Comparison of ENCODE assay signal across 8 cellular contexts in the genomic region with DNA sequence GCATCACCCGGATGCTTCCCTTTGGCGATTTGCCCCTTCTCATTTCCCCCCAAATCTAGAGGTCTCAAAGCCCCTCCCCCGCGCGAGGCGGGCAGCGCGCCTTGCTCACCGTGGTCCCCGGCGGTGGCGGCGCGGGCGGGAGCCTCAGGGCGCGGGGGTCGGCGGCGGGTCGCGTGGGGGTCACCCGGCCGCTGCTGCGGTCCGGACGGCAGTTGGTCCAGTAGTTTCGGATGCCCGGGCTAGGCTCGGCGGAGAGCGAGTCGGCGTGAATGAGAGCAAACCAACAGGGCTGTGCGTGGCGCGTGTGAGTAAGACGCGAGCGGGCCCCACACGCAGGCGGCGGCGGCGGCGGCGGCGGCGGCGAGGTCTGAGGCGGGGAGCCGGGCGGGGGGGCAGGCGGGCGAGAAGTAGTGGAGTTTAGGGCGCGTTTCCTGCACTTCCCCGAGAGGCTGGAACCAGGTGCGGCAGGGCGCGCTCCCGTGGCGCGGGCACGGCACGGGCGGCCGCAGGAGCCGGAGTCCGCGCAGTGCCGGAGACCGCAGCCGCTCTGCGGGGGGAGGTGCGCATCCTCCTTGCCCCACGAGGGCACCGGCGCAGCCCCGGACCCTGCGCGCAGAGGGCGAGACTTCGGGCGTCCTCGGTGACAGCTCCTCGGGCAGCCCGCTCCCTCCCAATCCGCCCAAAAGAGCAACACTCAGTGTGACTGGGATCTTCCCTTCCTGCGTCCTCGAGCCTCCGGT. TPM values are rescaled to one million over a fixed set of nuclear protein-coding genes. Genes with fewer than 3 reads are reported as not detected.
DNase-seq lines count a peak whose midpoint lies in the region; ATAC-seq, FAIRE-seq and TF ChIP-seq lines count a peak whose summit lies in the region.

No MANE protein-coding gene starts in this region.

- TF ChIP-seq CTCF in H1 (IDR thresholded peaks at IDR 0.05; ENCODE audit: control extremely low read depth in 1 of 3, insufficient read depth in 1 of 3, low read depth in 1 of 3, low read length in 3 of 3) (no peak), CD14-positive monocyte (IDR thresholded peaks at IDR 0.05) (no peak)

- H3K4me1 Mint-ChIP-seq in CD4-positive, alpha-beta memory T cell = peaks cover 2 to 11% (median 5%) of the 10 kb centered on the region in 4 donors
- H3K4me1 Mint-ChIP-seq in activated T-helper 2 cell treated with anti-CD3 and anti-CD28 coated beads, Interferon-gamma antibody, Interleukin-2, Interleukin-4, amounts not matched to agents 10 μg/mL and 5 μg/mL and 100 μg/mL, durations not matched to agents 14 hours and 24 hours and 36 hours (ENCODE audit: low read depth) = peaks cover 5% of the 10 kb centered on the region
- peaks cover 1% of the 10 kb centered on the region for H3K4me1 Mint-ChIP-seq in CD14-positive monocyte

- H3K27ac ChIP-seq in H1 (ENCODE audit: low read depth, low read length) (no peak overlapping the region), muscle layer of colon (ENCODE audit: low read depth, low read length) (no peak overlapping the region)
- no peak overlapping the region for H3K27ac ChIP-seq in CD4-positive, alpha-beta memory T cell (ENCODE audit: low read depth, low read length)

- POLR2A ChIA-PET in H1 (lab: Charles Lee; ENCODE audit: partially characterized antibody) = interaction anchor here (0.6 to 6.0 kb wide), 18 partner anchors 9 to 110 kb away, joined by 3 to 50 read pairs (median 6); no protein-coding TSS in a partner anchor
- POLR2A ChIA-PET in CD4-positive, alpha-beta memory T cell (lab: Charles Lee; ENCODE audit: partially characterized antibody) = no interaction called here

- H3K4me3 ChIP-seq in H1 (ENCODE audit: extremely low read depth in 1 of 4, insufficient read depth in 2 of 4, low read depth in 3 of 4, low read length in 4 of 4) = peak overlapping the region; percentile 80 to 98 (median 82)
- H3K4me3 ChIP-seq in muscle layer of colon (ENCODE audit: low read depth in 1 of 2, low read length in 2 of 2) = peak overlapping the region; percentile 38 to 58
- H3K4me3 ChIP-seq in CD4-positive, alpha-beta memory T cell (ENCODE audit: low read length in 2 of 2) = no peak overlapping the region

- no peaks in the 10 kb centered on the region for H3K36me3 Mint-ChIP-seq in CD4-positive, alpha-beta memory T cell
- no peaks in the 10 kb centered on the region for H3K36me3 Mint-ChIP-seq in activated T-helper 2 cell treated with anti-CD3 and anti-CD28 coated beads, Interferon-gamma antibody, Interleukin-2, Interleukin-4, amounts not matched to agents 10 μg/mL and 5 μg/mL and 100 μg/mL, durations not matched to agents 14 hours and 24 hours and 36 hours (ENCODE audit: low read depth)
- H3K36me3 Mint-ChIP-seq in CD14-positive monocyte = no peaks in the 10 kb centered on the region

- H3K79me2 ChIP-seq in H1 (ENCODE audit: control insufficient read depth in 1 of 2, insufficient read depth in 2 of 2, low read length in 2 of 2) = peaks cover 10 to 66% of the 10 kb centered on the region in 2 experiments; a peak in 3 of 4 replicates

- H3K27me3 Mint-ChIP-seq in CD4-positive, alpha-beta memory T cell = peaks cover 11 to 18% of the 10 kb centered on the region in 2 donors
- H3K27me3 Mint-ChIP-seq in activated T-helper 2 cell treated with anti-CD3 and anti-CD28 coated beads, Interferon-gamma antibody, Interleukin-2, Interleukin-4, amounts not matched to agents 10 μg/mL and 5 μg/mL and 100 μg/mL, durations not matched to agents 14 hours and 24 hours and 36 hours (ENCODE audit: low read depth) = peaks cover 38% of the 10 kb centered on the region
- peaks cover 33 to 55% (median 40%) of the 10 kb centered on the region in 3 donors for H3K27me3 Mint-ChIP-seq in CD14-positive monocyte (ENCODE audit: low read depth in 3 of 3)

- peaks cover 18% of the 10 kb centered on the region for H3K23me2 ChIP-seq in H1 (ENCODE audit: low read depth, low read length)

- no peak overlapping the region for H2AK5ac ChIP-seq in H1 (ENCODE audit: low read depth, low read length)

- peak in 1 of 2 experiments; percentile 2; a peak in 1 of 3 replicates for TF ChIP-seq EP300 in H1 (IDR thresholded peaks at IDR 0.05; ENCODE audit: borderline replicate concordance in 1 of 2, low read depth in 2 of 2, low read length in 2 of 2)

- H3K9ac ChIP-seq in H1 (replicated peaks in 1 of 4; ENCODE audit: extremely low read depth in 1 of 4, low read depth in 3 of 4, low read length in 3 of 4) (peak overlapping the region in 2 of 4 experiments; percentile 27 to 54; a peak in 6 of 7 replicates), muscle layer of colon (ENCODE audit: low read length) (no peak overlapping the region)

- intact Hi-C loops in CD4-positive, alpha-beta memory T cell (cut with micrococcal nuclease) = no loop called here
- intact Hi-C loops in activated T-helper 2 cell treated with anti-CD3 and anti-CD28 coated beads, Interferon-gamma antibody, Interleukin-2, Interleukin-4, amounts not matched to agents 10 μg/mL and 5 μg/mL and 100 μg/mL, durations not matched to agents 14 hours and 24 hours and 36 hours (cut with micrococcal nuclease) = loop anchor here (10.0 kb wide), 1 partner anchor 203 kb away; no protein-coding TSS in a partner anchor
- intact Hi-C loops in CD14-positive monocyte (cut with micrococcal nuclease) = no loop called here

- DNase-seq in GM03348 (ENCODE audit: low spot score) (peak; percentile 36), NCI-H2171 treated with DMSO at 0.1 percent for 48 hours (lab: John Stamatoyannopoulos, UW) (peak; percentile 81), H1 (ENCODE audit: low read depth in 1 of 2, low spot score in 2 of 2) (peak in 1 of 2 experiments; percentile 81), CD14-positive monocyte (ENCODE audit: low spot score) (no peak)
- DNase-seq in CD4-positive, alpha-beta memory T cell = no peak
- DNase-seq in activated T-helper 2 cell treated with anti-CD3 and anti-CD28 coated beads, Interferon-gamma antibody, Interleukin-2, Interleukin-4, amounts not matched to agents 10 μg/mL and 5 μg/mL and 100 μg/mL, durations not matched to agents 14 hours and 24 hours and 36 hours (ENCODE audit: low spot score) = no peak

- H2BK5ac ChIP-seq in H1 (ENCODE audit: low read depth, low read length) = peak overlapping the region; percentile 74; the same call in 1 of the 2 replicates

- H3K27me3 ChIP-seq in H1 (replicated peaks in 1 of 4; ENCODE audit: control insufficient read depth in 3 of 4, extremely low read depth in 1 of 4, insufficient read depth in 3 of 4, low read length in 3 of 4) (no peaks in the 10 kb centered on the region), muscle layer of colon (ENCODE audit: control insufficient read depth in 1 of 2, insufficient read depth in 2 of 2, low read length in 2 of 2) (peaks cover 0 to 4% of the 10 kb centered on the region in 2 donors)
- H3K27me3 ChIP-seq in CD4-positive, alpha-beta memory T cell (ENCODE audit: insufficient read depth, low read length) = no peaks in the 10 kb centered on the region

- H3K4me1 ChIP-seq in H1 (replicated peaks in 1 of 4; ENCODE audit: control insufficient read depth in 3 of 4, insufficient read depth in 4 of 4, low read length in 3 of 4) (peaks cover 0 to 15% (median 7%) of the 10 kb centered on the region in 4 experiments; a peak in 4 of 7 replicates), muscle layer of colon (ENCODE audit: insufficient read depth, low read length) (peaks cover 13% of the 10 kb centered on the region)
- H3K4me1 ChIP-seq in CD4-positive, alpha-beta memory T cell (ENCODE audit: insufficient read depth, low read length) = no peaks in the 10 kb centered on the region

- no peak overlapping the region for H3K27ac Mint-ChIP-seq in CD4-positive, alpha-beta memory T cell
- no peak overlapping the region for H3K27ac Mint-ChIP-seq in activated T-helper 2 cell treated with anti-CD3 and anti-CD28 coated beads, Interferon-gamma antibody, Interleukin-2, Interleukin-4, amounts not matched to agents 10 μg/mL and 5 μg/mL and 100 μg/mL, durations not matched to agents 14 hours and 24 hours and 36 hours
- no peak overlapping the region for H3K27ac Mint-ChIP-seq in CD14-positive monocyte

- no peak for ATAC-seq in GM21737 (IDR thresholded peaks at IDR 0.05; ENCODE audit: unreplicated experiment)

- no peak overlapping the region for H3K23ac ChIP-seq in H1 (ENCODE audit: insufficient read length)

- no peaks in the 10 kb centered on the region for H3K36me3 ChIP-seq in H1 (ENCODE audit: control insufficient read depth in 2 of 4, insufficient read depth in 4 of 4, low read length in 3 of 4)
- no peaks in the 10 kb centered on the region for H3K36me3 ChIP-seq in muscle layer of colon (ENCODE audit: insufficient read depth, low read length)
- no peaks in the 10 kb centered on the region for H3K36me3 ChIP-seq in CD4-positive, alpha-beta memory T cell (ENCODE audit: insufficient read depth, low read length)

- FAIRE-seq in H1 (lab: Jason Lieb, UNC) = no peak

- H4K91ac ChIP-seq in H1 (replicated peaks; ENCODE audit: insufficient read length, low read length) = peak overlapping the region; percentile 47

- WGBS in H1 (ENCODE audit: extremely low coverage in 1 of 2, insufficient coverage in 1 of 2, insufficient read length in 1 of 2, insufficient replicate concordance in 2 of 2, low coverage in 1 of 2, low lambda C conversion rate in 2 of 2, missing lambda C conversion rate in 1 of 2), 2 experiments = 1% methylated on average over 37 of the region's 92 CpGs; no CpG with 5 or more reads in 1 of the 2 experiments

- H3K4ac ChIP-seq in H1 (replicated peaks; ENCODE audit: insufficient read length, low read depth, low read length) = no peak overlapping the region

- H3K14ac ChIP-seq in H1 (ENCODE audit: insufficient read length) = no peak overlapping the region

- peak overlapping the region; percentile 88; the same call in 1 of the 2 replicates for H3K18ac ChIP-seq in H1 (ENCODE audit: extremely low read depth, low read length)

- H3K9me3 ChIP-seq in H1 (ENCODE audit: insufficient read depth in 2 of 2, low read depth in 1 of 2, low read length in 1 of 2) (no peaks in the 10 kb centered on the region), muscle layer of colon (ENCODE audit: low read length) (no peaks in the 10 kb centered on the region)
- no peaks in the 10 kb centered on the region for H3K9me3 ChIP-seq in CD4-positive, alpha-beta memory T cell (ENCODE audit: control insufficient read depth in 1 of 2, low read length in 2 of 2)

- H2BK120ac ChIP-seq in H1 (replicated peaks; ENCODE audit: low read depth, low read length) = no peak overlapping the region

- no peak for TF ChIP-seq POLR2A in H1 (IDR thresholded peaks at IDR 0.05; ENCODE audit: control extremely low read depth in 1 of 2, low read depth in 2 of 2, low read length in 2 of 2)

- H3K79me1 ChIP-seq in H1 (ENCODE audit: low read depth, low read length) = no peaks in the 10 kb centered on the region

- H4K20me1 ChIP-seq in H1 (replicated peaks in 1 of 2; ENCODE audit: control insufficient read depth in 1 of 2, insufficient read depth in 2 of 2, low read length in 2 of 2) = no peaks in the 10 kb centered on the region

- no peak overlapping the region for H2AFZ ChIP-seq in H1 (ENCODE audit: low read length)

- H3K4me3 Mint-ChIP-seq in CD4-positive, alpha-beta memory T cell = no peak overlapping the region
- H3K4me3 Mint-ChIP-seq in activated T-helper 2 cell treated with anti-CD3 and anti-CD28 coated beads, Interferon-gamma antibody, Interleukin-2, Interleukin-4, amounts not matched to agents 10 μg/mL and 5 μg/mL and 100 μg/mL, durations not matched to agents 14 hours and 24 hours and 36 hours (ENCODE audit: low read depth) = no peak overlapping the region
- H3K4me3 Mint-ChIP-seq in CD14-positive monocyte = peak overlapping the region in 1 of 2 donors; percentile 89

- CTCF ChIA-PET in H1 (lab: Charles Lee; ENCODE audit: partially characterized antibody) = interaction anchor here (0.6 to 2.7 kb wide), 19 partner anchors 12 to 361 kb away, joined by 3 to 13 read pairs (median 3); no protein-coding TSS in a partner anchor
- CTCF ChIA-PET in CD4-positive, alpha-beta memory T cell (lab: Charles Lee; ENCODE audit: partially characterized antibody) = no interaction called here

- H3K9me3 Mint-ChIP-seq in CD4-positive, alpha-beta memory T cell = peaks cover 0 to 4% (median 0%) of the 10 kb centered on the region in 8 donors
- no peaks in the 10 kb centered on the region for H3K9me3 Mint-ChIP-seq in activated T-helper 2 cell treated with anti-CD3 and anti-CD28 coated beads, Interferon-gamma antibody, Interleukin-2, Interleukin-4, amounts not matched to agents 10 μg/mL and 5 μg/mL and 100 μg/mL, durations not matched to agents 14 hours and 24 hours and 36 hours
- peaks cover 0 to 6% (median 0%) of the 10 kb centered on the region in 7 donors for H3K9me3 Mint-ChIP-seq in CD14-positive monocyte

- peak overlapping the region; percentile 50 for H4K5ac ChIP-seq in H1 (ENCODE audit: insufficient read length, low read depth, low read length)

- no peak overlapping the region; the same call in 1 of the 2 replicates for H2BK15ac ChIP-seq in H1 (ENCODE audit: low read length)

- peak overlapping the region; percentile 57; the same call in 1 of the 2 replicates for H4K8ac ChIP-seq in H1 (ENCODE audit: extremely low read depth, insufficient read depth, low read length)

- H3K4me2 ChIP-seq in H1 (ENCODE audit: insufficient read depth in 1 of 2, low read depth in 2 of 2, low read length in 2 of 2) = peak overlapping the region; percentile 70 to 91

- H2BK20ac ChIP-seq in H1 (ENCODE audit: low read length) = no peak overlapping the region

- 0 out of 2 replicates have a peak overlapping the region, but pooled peaks have one; percentile 6 for H2BK12ac ChIP-seq in H1 (ENCODE audit: low read depth, low read length)

- TF ChIP-seq RAD21 in H1 (IDR thresholded peaks at IDR 0.05 in 1 of 2, conservative IDR thresholded peaks at IDR 0.05 in 1 of 2; ENCODE audit: low read depth in 2 of 2, low read length in 2 of 2) = no peak

- H3K56ac ChIP-seq in H1 (replicated peaks; ENCODE audit: insufficient read length, low read depth, low read length) = peak overlapping the region; percentile 43

RNA-seq across cellular contexts. Expression of a gene that starts 0.6 kb away (rescaled TPM):
- 9.9 and 11.2 TPM in 2 replicates for total RNA-seq in H1 (2021; fragmentation: NEBNext Ultra II Directional; extraction: Animal tissue kit (Norgen Biotek cat#: 25700))
- polyA plus RNA-seq in H1 (2011; rRNA removed) = 1.2 and 3.7 TPM in 2 replicates
- polyA plus RNA-seq in H1 (2011; cell fraction: cytosol; rRNA removed) = 1.4 TPM
- polyA plus RNA-seq in H1 (2011; cell fraction: nucleus; rRNA removed) = 3.2 TPM
- polyA plus RNA-seq in H1 (2012, experiment 1 of 2) = 3.6 to 4.9 TPM (median 4.3 TPM) in 4 replicates
- polyA plus RNA-seq in H1 (2012, experiment 2 of 2) = 1.3 TPM
- polyA plus RNA-seq in H1 (2013, experiment 1 of 2) = 2.9 TPM
- 3.2 TPM for polyA plus RNA-seq in H1 (2013, experiment 2 of 2)
- polyA minus RNA-seq in H1 (2011; rRNA and poly(A)+ RNA removed) = 1.4 and 7.0 TPM in 2 replicates
- polyA minus RNA-seq in H1 (2011; cell fraction: cytosol; rRNA and poly(A)+ RNA removed) = 4.5 TPM
- polyA minus RNA-seq in H1 (2011; cell fraction: nucleus; rRNA and poly(A)+ RNA removed) = 27.0 TPM
- not detected for total RNA-seq in CD4-positive, alpha-beta memory T cell
- not detected for polyA plus RNA-seq in CD4-positive, alpha-beta memory T cell
- not detected in 2 replicates for total RNA-seq in activated T-helper 2 cell treated with anti-CD3 and anti-CD28 coated beads, Interferon-gamma antibody, Interleukin-2, Interleukin-4, amounts not matched to agents 10 μg/mL and 5 μg/mL and 100 μg/mL, durations not matched to agents 14 hours and 24 hours and 36 hours
- not detected for polyA plus RNA-seq in CD14-positive monocyte

Comparison
In these comparisons a context has a peak if more than half of its experiments do, and no peak if none do; other contexts are left out.
1. DNase-seq: peak in GM03348 (single experiment) and NCI-H2171 treated with DMSO at 0.1 percent for 48 hours (single experiment); none in CD4-positive, alpha-beta memory T cell (0 of 5), activated T-helper 2 cell treated with anti-CD3 and anti-CD28 coated beads, Interferon-gamma antibody, Interleukin-2, Interleukin-4, amounts not matched to agents 10 μg/mL and 5 μg/mL and 100 μg/mL, durations not matched to agents 14 hours and 24 hours and 36 hours (single experiment) and CD14-positive monocyte (single experiment).
2. H3K4me3 ChIP-seq: peak in H1 (4 of 4) and muscle layer of colon (2 of 2); none in CD4-positive, alpha-beta memory T cell (0 of 2).
3. RNA of a gene that starts 0.6 kb away (total RNA-seq): 9.9 to 11.2 TPM in H1; not detected in CD4-positive, alpha-beta memory T cell and not detected in activated T-helper 2 cell treated with anti-CD3 and anti-CD28 coated beads, Interferon-gamma antibody, Interleukin-2, Interleukin-4, amounts not matched to agents 10 μg/mL and 5 μg/mL and 100 μg/mL, durations not matched to agents 14 hours and 24 hours and 36 hours; every median in the first group is over 10 times any median in the second.